In the genomic region with DNA sequence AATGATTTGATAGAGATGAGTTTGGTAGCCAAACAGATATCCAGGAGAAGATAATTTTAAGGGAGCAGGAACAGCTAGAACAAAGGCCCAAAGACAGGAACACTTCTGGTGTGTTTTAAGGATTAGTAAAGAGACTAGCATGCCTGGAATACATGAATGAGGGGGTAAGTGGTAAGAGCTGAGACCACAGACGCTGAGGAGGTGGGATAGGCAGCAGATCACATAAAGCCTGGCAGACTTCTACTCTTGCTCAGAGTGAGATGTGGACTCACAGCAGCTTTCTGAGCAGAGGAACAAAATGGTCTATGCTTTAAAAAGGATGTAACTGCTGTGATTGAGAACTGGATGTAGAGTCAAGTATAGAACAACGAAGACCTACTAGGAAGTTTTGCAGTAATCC, we compare ENCODE assay signal across 22 cellular contexts.
DNase-seq lines count a peak whose midpoint lies in the region; ATAC-seq and TF ChIP-seq lines count a peak whose summit lies in the region.
"Had no signal": no experiment of that assay in that cellular context is flagged by ENCODE, and none has a peak within 500 bp of the region (broad histone marks: within the 10 kb centered on the region; RNA-seq: fewer than 3 reads in every experiment).

No MANE protein-coding gene starts in this region.

- H3K23ac ChIP-seq in mesenchymal stem cell (ENCODE audit: low read length in 2 of 2) = no peak overlapping the region

- no peak overlapping the region for H3K4me3 ChIP-seq in mesenchymal stem cell (ENCODE audit: insufficient read depth in 1 of 2, low read depth in 1 of 2, low read length in 2 of 2)
- no peak overlapping the region for H3K4me3 ChIP-seq in smooth muscle cell
- H3K4me3 ChIP-seq: GM23338 had no signal

- H2AFZ ChIP-seq in mesenchymal stem cell (ENCODE audit: low read depth, low read length) (no peak overlapping the region), smooth muscle cell (ENCODE audit: low read depth) (peak overlapping the region; percentile 17)
- H2AFZ ChIP-seq: GM23338 had no signal

- no peak overlapping the region for H2BK12ac ChIP-seq in mesenchymal stem cell (ENCODE audit: low read length in 2 of 2)

- H2AK5ac ChIP-seq in mesenchymal stem cell (ENCODE audit: low read length, severe bottlenecking) = no peak overlapping the region

- H3K4me1 ChIP-seq in mesenchymal stem cell (ENCODE audit: control insufficient read depth, insufficient read depth, low read depth, low read length) (no peaks in the 10 kb centered on the region), smooth muscle cell (ENCODE audit: low read depth) (peaks cover 7% of the 10 kb centered on the region)

- 79% methylated on average over 1 of the region's 2 CpGs for WGBS in mesenchymal stem cell
- 58% methylated on average over 2 of the region's 2 CpGs for WGBS in smooth muscle cell (ENCODE audit: low lambda C conversion rate)

- no peaks in the 10 kb centered on the region for H3K9me3 ChIP-seq in mesenchymal stem cell (ENCODE audit: control insufficient read depth, low read length)
- H3K9me3 ChIP-seq in smooth muscle cell (replicated peaks; ENCODE audit: low read depth) = no peaks in the 10 kb centered on the region
- H3K9me3 ChIP-seq: SK-N-SH had no signal

- H3K9ac ChIP-seq in mesenchymal stem cell (ENCODE audit: low read length) = no peak overlapping the region
- no peak overlapping the region for H3K9ac ChIP-seq in smooth muscle cell (ENCODE audit: low read depth)
- H3K9ac ChIP-seq: SK-N-SH had no signal

- H3K27me3 ChIP-seq in mesenchymal stem cell (ENCODE audit: control insufficient read depth in 1 of 2, insufficient read depth in 1 of 2, low read length in 2 of 2) (no peaks in the 10 kb centered on the region), smooth muscle cell (ENCODE audit: low read depth) (no peaks in the 10 kb centered on the region)

- H3K4me3 Mint-ChIP-seq in WTC11 = no peak overlapping the region
- no peak overlapping the region for H3K4me3 Mint-ChIP-seq in chondrocyte (ENCODE audit: unreplicated experiment)
- H3K4me3 Mint-ChIP-seq: CD8-positive, alpha-beta memory T cell; GM23338; IgD-negative memory B cell had no signal

- H4K8ac ChIP-seq in mesenchymal stem cell (ENCODE audit: low read length) = no peak overlapping the region

- H3K4me2 ChIP-seq in mesenchymal stem cell (ENCODE audit: low read length, poor library complexity, severe bottlenecking) (no peak overlapping the region), smooth muscle cell (no peak overlapping the region)
- H3K4me2 ChIP-seq: GM23338, SK-N-SH had no signal

- H3K79me2 ChIP-seq in smooth muscle cell (ENCODE audit: low read depth) = no peaks in the 10 kb centered on the region

- H2BK5ac ChIP-seq in mesenchymal stem cell (ENCODE audit: low read depth, low read length, poor library complexity, severe bottlenecking) = no peak overlapping the region

- no peak overlapping the region for H3K14ac ChIP-seq in mesenchymal stem cell (ENCODE audit: low read length in 2 of 2)

- ATAC-seq in WTC11 = peak; percentile 56
- ATAC-seq in HG02763 (IDR thresholded peaks at IDR 0.05; ENCODE audit: unreplicated experiment) = no peak
- ATAC-seq: GM23338 had no signal

- H3K79me1 ChIP-seq in mesenchymal stem cell (replicated peaks; ENCODE audit: low read length, poor library complexity, severe bottlenecking) = peaks cover 1% of the 10 kb centered on the region

- H3K27ac Mint-ChIP-seq in WTC11 (no peak overlapping the region), chondrocyte (ENCODE audit: unreplicated experiment) (no peak overlapping the region)
- H3K27ac Mint-ChIP-seq: CD8-positive, alpha-beta memory T cell; GM23338; IgD-negative memory B cell had no signal

- no peak overlapping the region for H2BK120ac ChIP-seq in mesenchymal stem cell (ENCODE audit: low read depth, low read length)

- CTCF ChIA-PET in WTC11 (lab: Charles Lee) = no interaction called here

- H3K9me3 Mint-ChIP-seq in WTC11 = no peaks in the 10 kb centered on the region
- no peaks in the 10 kb centered on the region for H3K9me3 Mint-ChIP-seq in chondrocyte (ENCODE audit: low read depth)
- H3K9me3 Mint-ChIP-seq: GM23338 had no signal

- POLR2A ChIA-PET in WTC11 (lab: Charles Lee) = no interaction called here

- peak; percentile 17 for DNase-seq in NCI-H146 (lab: John Stamatoyannopoulos, UW)
- DNase-seq in NCI-H146 treated with DMSO at 0.1 percent for 48 hours (lab: John Stamatoyannopoulos, UW; ENCODE audit: unreplicated experiment) = no peak
- no peak for DNase-seq in WTC11 (ENCODE audit: low spot score)
- DNase-seq in mesenchymal stem cell = no peak
- no peak for DNase-seq in smooth muscle cell (lab: John Stamatoyannopoulos, UW; ENCODE audit: unreplicated experiment)
- no peak for DNase-seq in NCI-H345 treated with DMSO at 0.1 percent for 48 hours (lab: John Stamatoyannopoulos, UW; ENCODE audit: unreplicated experiment)
- no peak for DNase-seq in chondrocyte (ENCODE audit: low spot score)
- DNase-seq: AML-193; Calu3; CD8-positive, alpha-beta memory T cell; DMS153; HCEC 1CT; NCI-H187; NK-92 treated with Interleukin-12 subunit alpha and Interleukin-12 subunit beta, amount 100 ng/mL, for 24 hours; SHP77 treated with DMSO at 0.1 percent for 48 hours; SK-N-SH had no signal

- no peak overlapping the region for H4K91ac ChIP-seq in mesenchymal stem cell (ENCODE audit: low read length)

- H3K36me3 ChIP-seq in mesenchymal stem cell (ENCODE audit: control insufficient read depth in 1 of 2, insufficient read depth in 2 of 2, low read depth in 1 of 2, low read length in 2 of 2) (no peaks in the 10 kb centered on the region), smooth muscle cell (ENCODE audit: low read depth) (no peaks in the 10 kb centered on the region)

- H3K27ac ChIP-seq in mesenchymal stem cell (ENCODE audit: low read length, poor library complexity, severe bottlenecking) = peak overlapping the region; percentile 6
- no peak overlapping the region for H3K27ac ChIP-seq in smooth muscle cell (ENCODE audit: low read depth)
- H3K27ac ChIP-seq: 22Rv1, C4-2B, RWPE1 had no signal

- H3K36me3 Mint-ChIP-seq in WTC11 (no peaks in the 10 kb centered on the region), chondrocyte (ENCODE audit: low read depth) (no peaks in the 10 kb centered on the region)
- H3K36me3 Mint-ChIP-seq: IgD-negative memory B cell had no signal

- H3K4ac ChIP-seq in mesenchymal stem cell (ENCODE audit: low read depth in 1 of 2, low read length in 2 of 2) = no peak overlapping the region

- no peaks in the 10 kb centered on the region for H4K20me1 ChIP-seq in smooth muscle cell (ENCODE audit: low read depth)

- H3K18ac ChIP-seq in mesenchymal stem cell (ENCODE audit: low read depth in 1 of 2, low read length in 2 of 2) = no peak overlapping the region

- H3K27me3 Mint-ChIP-seq in WTC11 (ENCODE audit: low read depth) (no peaks in the 10 kb centered on the region), chondrocyte (ENCODE audit: low read depth) (no peaks in the 10 kb centered on the region)
- H3K27me3 Mint-ChIP-seq: CD8-positive, alpha-beta memory T cell; IgD-negative memory B cell had no signal

- TF ChIP-seq CTCF in WTC11 (IDR thresholded peaks at IDR 0.05) (no peak), smooth muscle cell (IDR thresholded peaks at IDR 0.05; ENCODE audit: borderline replicate concordance, insufficient read depth, poor library complexity, severe bottlenecking) (no peak), chondrocyte (IDR thresholded peaks at IDR 0.05) (no peak)

- H2BK15ac ChIP-seq in mesenchymal stem cell (ENCODE audit: low read depth, poor library complexity, severe bottlenecking) = no peak overlapping the region

- H3K4me1 Mint-ChIP-seq in WTC11 (no peaks in the 10 kb centered on the region), chondrocyte (ENCODE audit: low read depth) (peaks cover 11% of the 10 kb centered on the region)
- H3K4me1 Mint-ChIP-seq: CD8-positive, alpha-beta memory T cell; GM23338; IgD-negative memory B cell had no signal

- H3F3A ChIP-seq in smooth muscle cell (ENCODE audit: low read depth) = no peaks in the 10 kb centered on the region

TF ChIP-seq in WTC11, 78 proteins besides CTCF, POLR2A, EP300 and RAD21 (continues in another document):
- TF ChIP-seq, protein P1, sequence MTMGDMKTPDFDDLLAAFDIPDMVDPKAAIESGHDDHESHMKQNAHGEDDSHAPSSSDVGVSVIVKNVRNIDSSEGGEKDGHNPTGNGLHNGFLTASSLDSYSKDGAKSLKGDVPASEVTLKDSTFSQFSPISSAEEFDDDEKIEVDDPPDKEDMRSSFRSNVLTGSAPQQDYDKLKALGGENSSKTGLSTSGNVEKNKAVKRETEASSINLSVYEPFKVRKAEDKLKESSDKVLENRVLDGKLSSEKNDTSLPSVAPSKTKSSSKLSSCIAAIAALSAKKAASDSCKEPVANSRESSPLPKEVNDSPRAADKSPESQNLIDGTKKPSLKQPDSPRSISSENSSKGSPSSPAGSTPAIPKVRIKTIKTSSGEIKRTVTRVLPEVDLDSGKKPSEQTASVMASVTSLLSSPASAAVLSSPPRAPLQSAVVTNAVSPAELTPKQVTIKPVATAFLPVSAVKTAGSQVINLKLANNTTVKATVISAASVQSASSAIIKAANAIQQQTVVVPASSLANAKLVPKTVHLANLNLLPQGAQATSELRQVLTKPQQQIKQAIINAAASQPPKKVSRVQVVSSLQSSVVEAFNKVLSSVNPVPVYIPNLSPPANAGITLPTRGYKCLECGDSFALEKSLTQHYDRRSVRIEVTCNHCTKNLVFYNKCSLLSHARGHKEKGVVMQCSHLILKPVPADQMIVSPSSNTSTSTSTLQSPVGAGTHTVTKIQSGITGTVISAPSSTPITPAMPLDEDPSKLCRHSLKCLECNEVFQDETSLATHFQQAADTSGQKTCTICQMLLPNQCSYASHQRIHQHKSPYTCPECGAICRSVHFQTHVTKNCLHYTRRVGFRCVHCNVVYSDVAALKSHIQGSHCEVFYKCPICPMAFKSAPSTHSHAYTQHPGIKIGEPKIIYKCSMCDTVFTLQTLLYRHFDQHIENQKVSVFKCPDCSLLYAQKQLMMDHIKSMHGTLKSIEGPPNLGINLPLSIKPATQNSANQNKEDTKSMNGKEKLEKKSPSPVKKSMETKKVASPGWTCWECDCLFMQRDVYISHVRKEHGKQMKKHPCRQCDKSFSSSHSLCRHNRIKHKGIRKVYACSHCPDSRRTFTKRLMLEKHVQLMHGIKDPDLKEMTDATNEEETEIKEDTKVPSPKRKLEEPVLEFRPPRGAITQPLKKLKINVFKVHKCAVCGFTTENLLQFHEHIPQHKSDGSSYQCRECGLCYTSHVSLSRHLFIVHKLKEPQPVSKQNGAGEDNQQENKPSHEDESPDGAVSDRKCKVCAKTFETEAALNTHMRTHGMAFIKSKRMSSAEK (CRISPR knock-in tag; IDR thresholded peaks at IDR 0.05; ENCODE audit: borderline replicate concordance) = no peak
